Comparison of ENCODE assay signal across 36 cellular contexts in the genomic region with DNA sequence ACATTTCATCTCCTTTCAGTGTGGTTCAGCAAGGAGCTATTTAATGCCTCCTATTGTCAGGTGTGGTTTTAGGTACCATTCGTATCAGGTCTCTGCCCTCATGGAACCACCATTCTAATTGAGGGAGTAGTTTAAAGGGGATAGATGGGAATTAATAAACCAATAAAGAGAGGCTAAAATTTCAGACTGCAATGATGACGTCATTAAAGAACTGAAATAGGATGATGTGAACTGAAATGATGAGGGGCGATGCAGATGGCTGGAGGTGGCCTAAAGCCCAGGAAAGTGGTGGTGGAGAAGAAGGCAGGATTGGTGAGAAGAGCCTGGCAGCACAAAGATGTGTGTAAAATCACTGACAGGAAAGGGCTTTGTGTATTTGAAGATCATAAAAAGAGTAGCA.
"Had no signal": no experiment of that assay in that cellular context is flagged by ENCODE, and none has a peak within 500 bp of the region (broad histone marks: within the 10 kb centered on the region; RNA-seq: fewer than 3 reads in every experiment).

No MANE protein-coding gene starts in this region.

- H3K9me3 ChIP-seq: MG63 had no signal

- H3K4me3 ChIP-seq: MG63 had no signal

- H3K27me3 ChIP-seq: MG63 had no signal

- H3K36me3 ChIP-seq: MG63 had no signal

- DNase-seq: Kasumi-1, MG63, MM.1S, MV-4-11, NCI-H1048, NCI-H1092, NCI-H1092 treated with DMSO at 0.1 percent for 48 hours, NCI-H1105, NCI-H1105 treated with DMSO at 0.1 percent for 48 hours, NCI-H1417, NCI-H1417 treated with DMSO at 0.1 percent for 48 hours, NCI-H1436, NCI-H1436 treated with DMSO at 0.1 percent for 48 hours, NCI-H146, NCI-H1694, NCI-H1694 treated with DMSO at 0.1 percent for 48 hours, NCI-H187, NCI-H187 treated with DMSO at 0.1 percent for 48 hours, NCI-H1930, NCI-H2029, NCI-H2029 treated with DMSO at 0.1 percent for 48 hours, NCI-H2081, NCI-H2081 treated with DMSO at 0.1 percent for 48 hours, NCI-H2107, NCI-H2171, NCI-H2171 treated with DMSO at 0.1 percent for 48 hours, NCI-H2227 treated with DMSO at 0.1 percent for 48 hours, NCI-H226, NCI-H345, NCI-H446, NCI-H446 treated with DMSO at 0.1 percent for 48 hours, NCI-H510A, NCI-H510A treated with DMSO at 0.1 percent for 48 hours, NCI-H524, NCI-H524 treated with DMSO at 0.1 percent for 48 hours, NCI-H526 had no signal
